ENCODE assay signal across 11 cellular contexts in genomic region chr1:211639500-211640361, GRCh38. TPM values are rescaled to one million over a fixed set of nuclear protein-coding genes. Genes with fewer than 3 reads are reported as not detected.
A peak's percentile ranks its signal among the peaks of the same experiment; 100 is the strongest.
DNase-seq lines count a peak whose midpoint lies in the region; ATAC-seq and FAIRE-seq lines count a peak whose summit lies in the region.
"Had no signal": no experiment of that assay in that cellular context is flagged by ENCODE, and none has a peak within 500 bp of the region (broad histone marks: within the 10 kb centered on the region; RNA-seq: fewer than 3 reads in every experiment).

No MANE protein-coding gene starts in this region.

- no peaks in the 10 kb centered on the region for H3K36me3 Mint-ChIP-seq in activated naive CD8-positive, alpha-beta T cell treated with anti-CD3 and anti-CD28 coated beads, Interleukin-2, amount 50 U/mL, for 24 hours (ENCODE audit: low read depth)

- no peak overlapping the region for H3K4me3 Mint-ChIP-seq in activated naive CD8-positive, alpha-beta T cell treated with anti-CD3 and anti-CD28 coated beads, Interleukin-2, amount 50 U/mL, for 24 hours

- intact Hi-C loops in Right ventricle myocardium inferior (cut with DNase I): no loop called here
- intact Hi-C loops in Right ventricle myocardium superior (cut with DNase I): no loop called here

- FAIRE-seq in urothelium cell line (lab: Jason Lieb, UNC): no peak

- no peaks in the 10 kb centered on the region for H3K9me3 Mint-ChIP-seq in activated naive CD8-positive, alpha-beta T cell treated with anti-CD3 and anti-CD28 coated beads, Interleukin-2, amount 50 U/mL, for 24 hours

- H3K4me1 Mint-ChIP-seq in activated naive CD8-positive, alpha-beta T cell treated with anti-CD3 and anti-CD28 coated beads, Interleukin-2, amount 50 U/mL, for 24 hours: peaks cover 11% of the 10 kb centered on the region

- peak; percentile 15 for DNase-seq in Right ventricle myocardium inferior (ENCODE audit: missing footprints)
- no peak for DNase-seq in Right ventricle myocardium superior
- peak; percentile 91 for DNase-seq in amniotic stem cell (lab: John Stamatoyannopoulos, UW)
- peak; percentile 86 for DNase-seq in hepatic stellate cell (ENCODE audit: low spot score)
- peak; percentile 62 for DNase-seq in urothelium cell line (ENCODE audit: low spot score)
- no peak for DNase-seq in DMS 273 (lab: John Stamatoyannopoulos, UW; ENCODE audit: unreplicated experiment)
- DNase-seq in activated naive CD8-positive, alpha-beta T cell treated with anti-CD3 and anti-CD28 coated beads, Interleukin-2, amount 50 U/mL, for 24 hours: no peak
- DNase-seq in iPS-NIHi11 (ENCODE audit: low spot score): no peak
- DNase-seq: BE2C, cortex of kidney, NCI-H2029 treated with DMSO at 0.1 percent for 48 hours had no signal

- H3K27me3 Mint-ChIP-seq in activated naive CD8-positive, alpha-beta T cell treated with anti-CD3 and anti-CD28 coated beads, Interleukin-2, amount 50 U/mL, for 24 hours: peaks cover 1% of the 10 kb centered on the region

- H3K27ac Mint-ChIP-seq in activated naive CD8-positive, alpha-beta T cell treated with anti-CD3 and anti-CD28 coated beads, Interleukin-2, amount 50 U/mL, for 24 hours: no peak overlapping the region

- no peak for ATAC-seq in Right ventricle myocardium inferior
- no peak for ATAC-seq in Right ventricle myocardium superior (ENCODE audit: poor library complexity)
- no peak for ATAC-seq in activated naive CD8-positive, alpha-beta T cell treated with anti-CD3 and anti-CD28 coated beads, Interleukin-2, amount 50 U/mL, for 24 hours

RNA-seq across cellular contexts. Expression of gene NEK2, which starts 35.7 kb away (rescaled TPM):
- total RNA-seq in Right ventricle myocardium inferior (0.32 TPM), Right ventricle myocardium superior (not detected)

Comparison
In these comparisons a context has a peak if more than half of its experiments do, and no peak if none do; other contexts are left out.
1. DNase-seq: peak in Right ventricle myocardium inferior (single experiment), amniotic stem cell (single experiment), hepatic stellate cell (single experiment) and urothelium cell line (single experiment); none in Right ventricle myocardium superior (single experiment), DMS 273 (single experiment), activated naive CD8-positive, alpha-beta T cell treated with anti-CD3 and anti-CD28 coated beads, Interleukin-2, amount 50 U/mL, for 24 hours (single experiment) and iPS-NIHi11 (single experiment).